8 cellular contexts compared by ENCODE assay signal in genomic region chr16:2482181-2483107, GRCh38. TPM values are rescaled to one million over a fixed set of nuclear protein-coding genes. Genes with fewer than 3 reads are reported as not detected.
DNase-seq lines count a peak whose midpoint lies in the region; ATAC-seq and TF ChIP-seq lines count a peak whose summit lies in the region.

No MANE protein-coding gene starts in this region.

- intact Hi-C loops in right lobe of liver (cut with DNase I): no loop called here

- H3K4me3 ChIP-seq in right lobe of liver: no peak overlapping the region
- H3K4me3 ChIP-seq in thoracic aorta: peak overlapping the region; percentile 59

- H3K27me3 ChIP-seq in right lobe of liver (no peaks in the 10 kb centered on the region), thoracic aorta (replicated peaks; ENCODE audit: insufficient read depth) (no peaks in the 10 kb centered on the region)

- no peaks in the 10 kb centered on the region for H3K36me3 Mint-ChIP-seq in central memory CD8-positive, alpha-beta T cell (ENCODE audit: insufficient read depth)

- WGBS in right lobe of liver (ENCODE audit: insufficient coverage, low coverage, low lambda C conversion rate, missing lambda C conversion rate): 82% methylated on average over 20 of the region's 28 CpGs

- no peaks in the 10 kb centered on the region for H3K9me3 Mint-ChIP-seq in central memory CD8-positive, alpha-beta T cell

- H3K27ac ChIP-seq in right lobe of liver: no peak overlapping the region
- peak overlapping the region; percentile 6 to 52 for H3K27ac ChIP-seq in thoracic aorta

- DNase-seq in NCI-H2227 (lab: John Stamatoyannopoulos, UW; ENCODE audit: unreplicated experiment): peak; percentile 53
- DNase-seq in NCI-H2227 treated with DMSO at 0.1 percent for 48 hours (lab: John Stamatoyannopoulos, UW): no peak
- no peak for DNase-seq in central memory CD8-positive, alpha-beta T cell (ENCODE audit: low spot score in 2 of 2)
- DNase-seq in right lobe of liver: peak in 2 of 3 donors; percentile 26 to 57
- no peak for DNase-seq in thoracic aorta (ENCODE audit: low spot score)
- DNase-seq in T-helper 9 cell: no peak

- no peak for TF ChIP-seq POLR2A in right lobe of liver (IDR thresholded peaks at IDR 0.05)

- peaks cover 47% of the 10 kb centered on the region for H3K4me1 Mint-ChIP-seq in central memory CD8-positive, alpha-beta T cell

- H3K9me3 ChIP-seq in right lobe of liver (no peaks in the 10 kb centered on the region), thoracic aorta (no peaks in the 10 kb centered on the region)

- no peaks in the 10 kb centered on the region for H3K36me3 ChIP-seq in right lobe of liver
- no peaks in the 10 kb centered on the region for H3K36me3 ChIP-seq in thoracic aorta

- TF ChIP-seq CTCF in right lobe of liver (IDR thresholded peaks at IDR 0.05) (no peak), thoracic aorta (IDR thresholded peaks at IDR 0.05) (no peak)

- H3K4me3 Mint-ChIP-seq in central memory CD8-positive, alpha-beta T cell: no peak overlapping the region

- H3K27ac Mint-ChIP-seq in central memory CD8-positive, alpha-beta T cell (ENCODE audit: low read depth): peak overlapping the region; percentile 55

- H3K27me3 Mint-ChIP-seq in central memory CD8-positive, alpha-beta T cell: no peaks in the 10 kb centered on the region

- no peak for ATAC-seq in central memory CD8-positive, alpha-beta T cell (replicated peaks; ENCODE audit: extremely low read depth, poor library complexity, severe bottlenecking)
- ATAC-seq in right lobe of liver (peak in 1 of 4 donors; percentile 9), thoracic aorta (ENCODE audit: insufficient number of reproducible peaks, low FRiP score, low read depth) (peak; percentile 13), GM18873 (IDR thresholded peaks at IDR 0.05; ENCODE audit: low FRiP score, unreplicated experiment) (no peak), HG03439 (IDR thresholded peaks at IDR 0.05; ENCODE audit: unreplicated experiment) (no peak)

- H3K4me1 ChIP-seq in right lobe of liver: peaks cover 0 to 47% (median 12%) of the 10 kb centered on the region in 4 donors
- peaks cover 9 to 23% of the 10 kb centered on the region in 2 donors for H3K4me1 ChIP-seq in thoracic aorta (ENCODE audit: control insufficient read depth in 1 of 2, low read depth in 2 of 2)

RNA-seq across cellular contexts. Expression of gene TBC1D24, which starts 7.5 kb away (rescaled TPM):
- 10 to 100 TPM; 14.9 to 22.7 (median 17.5) TPM for total RNA-seq in right lobe of liver
- 10 to 100 TPM; 14.5 to 15.0 TPM for total RNA-seq in thoracic aorta

RNA-seq across cellular contexts. Expression of gene NTN3, which starts 11.3 kb away (rescaled TPM):
- total RNA-seq in right lobe of liver (1 to 10 TPM in 4 of 6 experiments, under 1 TPM in 2; 0.39 to 2.1 (median 1.2) TPM), thoracic aorta (under 1 TPM in 1 of 2 donors, not detected in 1; 0.28 TPM)

RNA-seq across cellular contexts. Expression of gene TEDC2, which starts 22.5 kb away (rescaled TPM):
- total RNA-seq in right lobe of liver (1 to 10 TPM in 3 of 6 experiments, under 1 TPM in 3; 0.35 to 2.8 (median 0.87) TPM), thoracic aorta (under 1 TPM in 1 of 2 donors, not detected in 1; 0.27 TPM)

RNA-seq across cellular contexts. Expression of gene ATP6V0C, which starts 31.3 kb away (rescaled TPM):
- 100 to 1,000 TPM in 1 of 6 experiments, 10 to 100 TPM in 5; 71.5 to 100 (median 79.4) TPM for total RNA-seq in right lobe of liver
- total RNA-seq in thoracic aorta: 10 to 100 TPM; 42.5 to 51.3 TPM

RNA-seq across cellular contexts. Expression of gene AMDHD2, which starts 37.7 kb away (rescaled TPM):
- total RNA-seq in right lobe of liver: 10 to 100 TPM; 12.3 to 24.9 (median 21.4) TPM
- total RNA-seq in thoracic aorta: 10 to 100 TPM; 42.6 to 67.0 TPM

Comparison
In these comparisons a context has a peak if more than half of its experiments do, and no peak if none do; other contexts are left out.
1. DNase-seq: peak in NCI-H2227 (single experiment) and right lobe of liver (2 of 3); none in NCI-H2227 treated with DMSO at 0.1 percent for 48 hours (single experiment), central memory CD8-positive, alpha-beta T cell (0 of 2), thoracic aorta (single experiment) and T-helper 9 cell (single experiment).
2. H3K27ac ChIP-seq: peak in thoracic aorta (2 of 2); none in right lobe of liver (0 of 3).